Comparison of ENCODE assay signal across 8 cellular contexts in genomic region chr2:98445708-98446577, GRCh38. TPM values are rescaled to one million over a fixed set of nuclear protein-coding genes. Genes with fewer than 3 reads are reported as not detected.
A peak's percentile ranks its signal among the peaks of the same experiment; 100 is the strongest.
DNase-seq lines count a peak whose midpoint lies in the region; ATAC-seq, FAIRE-seq and TF ChIP-seq lines count a peak whose summit lies in the region.

No MANE protein-coding gene starts in this region.

- no peak for TF ChIP-seq CTCF in C4-2B (conservative IDR thresholded peaks at IDR 0.05)
- no peak for TF ChIP-seq CTCF in right atrium auricular region (IDR thresholded peaks at IDR 0.05)

- H3K27me3 Mint-ChIP-seq in activated T-cell treated with anti-CD3 and anti-CD28 coated beads, Interleukin-2, amount 50 U/mL, for 24 hours, result no peaks in the 10 kb centered on the region

- no peaks in the 10 kb centered on the region for H3K27me3 ChIP-seq in HUES48 (ENCODE audit: control insufficient read depth, insufficient read depth, low read length)
- no peaks in the 10 kb centered on the region for H3K27me3 ChIP-seq in right atrium auricular region
- H3K27me3 ChIP-seq in small intestine (ENCODE audit: control insufficient read depth in 2 of 2, insufficient read depth in 2 of 2, low read length in 2 of 2), result no peaks in the 10 kb centered on the region

- H3K27ac Mint-ChIP-seq in activated T-cell treated with anti-CD3 and anti-CD28 coated beads, Interleukin-2, amount 50 U/mL, for 24 hours, result peak overlapping the region; percentile 91

- H3K9me3 ChIP-seq in HUES48 (ENCODE audit: control insufficient read depth, insufficient read depth, low read length) (no peaks in the 10 kb centered on the region), right atrium auricular region (no peaks in the 10 kb centered on the region), small intestine (ENCODE audit: control insufficient read depth, low read depth) (no peaks in the 10 kb centered on the region)

- H3K27ac ChIP-seq in C4-2B, result peak overlapping the region; percentile 76
- H3K27ac ChIP-seq in HUES48 (ENCODE audit: low read depth, low read length), result peak overlapping the region; percentile 68
- peak overlapping the region in 1 of 2 donors; percentile 77 for H3K27ac ChIP-seq in right atrium auricular region
- peak overlapping the region; percentile 72 to 75 for H3K27ac ChIP-seq in small intestine (ENCODE audit: low read depth in 1 of 2, low read length in 1 of 2)

- peaks cover 60% of the 10 kb centered on the region for H3K4me1 Mint-ChIP-seq in activated T-cell treated with anti-CD3 and anti-CD28 coated beads, Interleukin-2, amount 50 U/mL, for 24 hours (ENCODE audit: low read depth)

- H3K9me3 Mint-ChIP-seq in activated T-cell treated with anti-CD3 and anti-CD28 coated beads, Interleukin-2, amount 50 U/mL, for 24 hours, result no peaks in the 10 kb centered on the region

- H3K4me1 ChIP-seq in HUES48 (ENCODE audit: control insufficient read depth, insufficient read depth, low read length) (peaks cover 66% of the 10 kb centered on the region), right atrium auricular region (peaks cover 0 to 31% of the 10 kb centered on the region in 2 donors), small intestine (ENCODE audit: control insufficient read depth in 2 of 2, insufficient read depth in 1 of 2, low read depth in 1 of 2, low read length in 1 of 2) (peaks cover 0 to 8% of the 10 kb centered on the region in 2 donors)

- H3K4me3 ChIP-seq in HUES48 (ENCODE audit: low read depth, low read length) (peak overlapping the region; percentile 80), right atrium auricular region (peak overlapping the region; percentile 79 to 83), small intestine (ENCODE audit: low read depth in 1 of 2, low read length in 2 of 2) (peak overlapping the region; percentile 91 to 97)

- no peak for FAIRE-seq in small intestine (lab: Jason Lieb, UNC)

- peak overlapping the region; percentile 23 for H3K9ac ChIP-seq in HUES48 (ENCODE audit: low read depth, low read length)

- peak; percentile 66 for DNase-seq in activated T-cell treated with anti-CD3 and anti-CD28 coated beads, Interleukin-2, amount 50 U/mL, for 24 hours
- no peak for DNase-seq in right atrium auricular region (ENCODE audit: low spot score)
- no peak for DNase-seq in small intestine
- no peak for DNase-seq in NCI-H2196 treated with DMSO at 0.1 percent for 48 hours (lab: John Stamatoyannopoulos, UW; ENCODE audit: unreplicated experiment)
- DNase-seq in NCI-H1092 treated with DMSO at 0.1 percent for 48 hours (lab: John Stamatoyannopoulos, UW), result no peak

- H3K36me3 Mint-ChIP-seq in activated T-cell treated with anti-CD3 and anti-CD28 coated beads, Interleukin-2, amount 50 U/mL, for 24 hours (ENCODE audit: low read depth), result peaks cover 10% of the 10 kb centered on the region

- ATAC-seq in HG02973 (IDR thresholded peaks at IDR 0.05; ENCODE audit: unreplicated experiment), result no peak

- H3K4me3 Mint-ChIP-seq in activated T-cell treated with anti-CD3 and anti-CD28 coated beads, Interleukin-2, amount 50 U/mL, for 24 hours, result peak overlapping the region; percentile 90

- 48 to 65% (median 49%) methylated on average over 18 of the region's 18 CpGs for WGBS in small intestine, 3 donors

- H3K36me3 ChIP-seq in HUES48 (ENCODE audit: control insufficient read depth, insufficient read depth, low read length) (no peaks in the 10 kb centered on the region), right atrium auricular region (no peaks in the 10 kb centered on the region), small intestine (ENCODE audit: control insufficient read depth in 2 of 2, insufficient read depth in 2 of 2, low read length in 2 of 2) (no peaks in the 10 kb centered on the region)

RNA-seq across cellular contexts. Expression of gene INPP4A, which starts 1.3 kb away (rescaled TPM):
- total RNA-seq in right atrium auricular region, result 10 to 100 TPM; 12.7 to 18.2 TPM
- polyA plus RNA-seq in small intestine, result 1 to 10 TPM; 1.6 to 6.1 (median 2.2) TPM
